1 cellular context compared by ENCODE assay signal in genomic region chr16:89855301-89855945, GRCh38.
TF ChIP-seq lines count a peak whose summit lies in the region.

No MANE protein-coding gene starts in this region.

TF ChIP-seq in GM23338, 12 proteins besides CTCF, POLR2A, EP300 and RAD21:
- TF ChIP-seq POLR2AphosphoS5 (IDR thresholded peaks at IDR 0.05; ENCODE audit: low read depth) (no peak), ZNF331 (CRISPR knock-in tag; IDR thresholded peaks at IDR 0.05; ENCODE audit: low read depth) (no peak), CREB1 (CRISPR knock-in tag; IDR thresholded peaks at IDR 0.05; ENCODE audit: low read depth) (no peak), STAT1 (IDR thresholded peaks at IDR 0.05; ENCODE audit: unreplicated experiment) (no peak), EZH2phosphoT487 (IDR thresholded peaks at IDR 0.05; ENCODE audit: unreplicated experiment) (no peak), EZH2 (IDR thresholded peaks at IDR 0.05; ENCODE audit: low read depth, unreplicated experiment) (no peak), ETS1 (IDR thresholded peaks at IDR 0.05) (no peak), ZNF462 (CRISPR knock-in tag; IDR thresholded peaks at IDR 0.05) (no peak), REST (IDR thresholded peaks at IDR 0.05; ENCODE audit: unreplicated experiment) (no peak), ZNF114 (CRISPR knock-in tag; IDR thresholded peaks at IDR 0.05) (no peak), JUNB (IDR thresholded peaks at IDR 0.05; ENCODE audit: unreplicated experiment) (no peak), NANOG (IDR thresholded peaks at IDR 0.05; ENCODE audit: borderline replicate concordance) (no peak)
